In the genomic region with DNA sequence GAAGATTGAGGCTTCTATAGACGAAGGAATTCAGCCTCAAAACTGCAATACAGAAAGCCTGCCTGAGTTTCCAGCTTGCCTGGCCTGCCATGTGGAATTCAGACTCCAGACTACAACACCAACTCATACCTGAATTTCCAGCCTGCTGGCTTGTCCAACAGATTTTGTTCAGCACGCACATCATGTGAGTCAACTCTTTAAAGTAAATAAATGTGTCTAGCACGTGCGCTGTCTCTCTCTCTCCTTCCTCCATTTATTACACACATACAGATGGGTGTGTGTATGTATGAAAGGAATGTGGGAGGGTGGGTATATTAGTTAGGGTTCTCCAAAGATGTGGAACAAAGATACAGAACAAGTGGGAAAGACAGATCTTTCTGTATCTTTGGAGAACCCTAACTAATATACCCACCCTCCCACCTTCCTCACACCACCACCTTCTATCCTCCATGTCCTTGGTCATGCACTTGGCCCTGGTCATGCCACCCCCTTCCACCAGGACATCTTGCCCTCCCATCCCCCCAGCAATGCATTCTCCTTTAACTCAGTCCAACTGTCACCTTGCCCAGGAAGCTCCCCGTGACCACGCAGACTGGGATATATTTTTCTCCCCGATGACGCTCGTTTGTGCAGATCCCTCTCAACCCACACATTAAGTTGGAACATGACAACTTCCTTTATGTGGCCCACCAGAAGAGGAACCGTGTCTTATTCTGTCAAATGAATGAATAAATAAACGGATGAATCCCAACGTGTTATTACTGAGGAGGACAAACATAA, we compare ENCODE assay signal across 17 cellular contexts.
DNase-seq lines count a peak whose midpoint lies in the region; ATAC-seq and TF ChIP-seq lines count a peak whose summit lies in the region.
"Had no signal": no experiment of that assay in that cellular context is flagged by ENCODE, and none has a peak within 500 bp of the region (broad histone marks: within the 10 kb centered on the region; RNA-seq: fewer than 3 reads in every experiment).

No MANE protein-coding gene starts in this region.

- H3K36me3 ChIP-seq in hepatocyte (replicated peaks; ENCODE audit: insufficient read depth, low read depth), result no peaks in the 10 kb centered on the region

- no peaks in the 10 kb centered on the region for H4K20me1 ChIP-seq in hepatocyte (ENCODE audit: insufficient read depth, poor library complexity, severe bottlenecking)

- 0 out of 2 replicates have a peak, but pooled peaks have one; percentile 1 for TF ChIP-seq CTCF in AG10803 (conservative IDR thresholded peaks at IDR 0.05; ENCODE audit: low read length)
- no peak for TF ChIP-seq CTCF in astrocyte of the cerebellum (IDR thresholded peaks at IDR 0.05; ENCODE audit: low read depth, low read length, missing control alignments)
- no peak for TF ChIP-seq CTCF in hepatocyte (IDR thresholded peaks at IDR 0.05; ENCODE audit: poor library complexity)

- no peaks in the 10 kb centered on the region for H3K27me3 ChIP-seq in hepatocyte

- DNase-seq in AG10803 (ENCODE audit: low read depth) (peak; percentile 95), HT1080 (ENCODE audit: low read depth) (peak; percentile 84), astrocyte of the cerebellum (ENCODE audit: low read depth) (peak; percentile 9), hepatocyte (ENCODE audit: low spot score) (peak; percentile 63), germinal center (ENCODE audit: low spot score) (no peak), NAMALWA (ENCODE audit: low spot score) (no peak), SHP77 treated with DMSO at 0.1 percent for 48 hours (lab: John Stamatoyannopoulos, UW) (no peak)
- DNase-seq: CD4-positive, CD25-positive, alpha-beta regulatory T cell; effector CD8-positive, alpha-beta T cell; mesendoderm; NCI-H1048; NCI-H510A; Right ventricle myocardium superior; stimulated activated CD4-positive, alpha-beta T cell treated with anti-CD3 and anti-CD28 coated beads, Interleukin-4, amount 100 ng/mL, for 24 hours; stimulated activated naive CD4-positive, alpha-beta T cell treated with Interleukin-2 at 50 U/mL for 16 hours had no signal

- H3K79me2 ChIP-seq in hepatocyte, result no peaks in the 10 kb centered on the region

- peaks cover 7% of the 10 kb centered on the region for H3K4me1 ChIP-seq in hepatocyte (ENCODE audit: insufficient read depth)

- no peaks in the 10 kb centered on the region for H3K9me2 ChIP-seq in hepatocyte (replicated peaks; ENCODE audit: insufficient read depth)

- no peak overlapping the region for H2AFZ ChIP-seq in hepatocyte

- H3K4me3 ChIP-seq in AG10803 (ENCODE audit: low read length) (no peak overlapping the region), astrocyte of the cerebellum (ENCODE audit: low read depth, low read length) (no peak overlapping the region), hepatocyte (no peak overlapping the region)

- H3K9me3 ChIP-seq in hepatocyte (ENCODE audit: low read depth), result no peaks in the 10 kb centered on the region

- no peak for ATAC-seq in GM18498 (IDR thresholded peaks at IDR 0.05; ENCODE audit: unreplicated experiment)

- in situ Hi-C loops in astrocyte of the cerebellum (cut with HindIII; ENCODE audit: low sequenced_read_pairs), result no loop called here

- peak overlapping the region; percentile 50 for H3K27ac ChIP-seq in hepatocyte
- H3K27ac ChIP-seq: VCaP had no signal

- 66% methylated on average over 12 of the region's 12 CpGs for WGBS in hepatocyte (ENCODE audit: low lambda C conversion rate, missing lambda C conversion rate)

- no peak overlapping the region for H3K4me2 ChIP-seq in hepatocyte

Comparison
In these comparisons a context has a peak if more than half of its experiments do, and no peak if none do; other contexts are left out.
1. DNase-seq: peak in AG10803 (single experiment), HT1080 (single experiment), astrocyte of the cerebellum (single experiment) and hepatocyte (single experiment); none in germinal center (single experiment), NAMALWA (single experiment) and SHP77 treated with DMSO at 0.1 percent for 48 hours (single experiment).